9 cellular contexts compared by ENCODE assay signal in the genomic region with DNA sequence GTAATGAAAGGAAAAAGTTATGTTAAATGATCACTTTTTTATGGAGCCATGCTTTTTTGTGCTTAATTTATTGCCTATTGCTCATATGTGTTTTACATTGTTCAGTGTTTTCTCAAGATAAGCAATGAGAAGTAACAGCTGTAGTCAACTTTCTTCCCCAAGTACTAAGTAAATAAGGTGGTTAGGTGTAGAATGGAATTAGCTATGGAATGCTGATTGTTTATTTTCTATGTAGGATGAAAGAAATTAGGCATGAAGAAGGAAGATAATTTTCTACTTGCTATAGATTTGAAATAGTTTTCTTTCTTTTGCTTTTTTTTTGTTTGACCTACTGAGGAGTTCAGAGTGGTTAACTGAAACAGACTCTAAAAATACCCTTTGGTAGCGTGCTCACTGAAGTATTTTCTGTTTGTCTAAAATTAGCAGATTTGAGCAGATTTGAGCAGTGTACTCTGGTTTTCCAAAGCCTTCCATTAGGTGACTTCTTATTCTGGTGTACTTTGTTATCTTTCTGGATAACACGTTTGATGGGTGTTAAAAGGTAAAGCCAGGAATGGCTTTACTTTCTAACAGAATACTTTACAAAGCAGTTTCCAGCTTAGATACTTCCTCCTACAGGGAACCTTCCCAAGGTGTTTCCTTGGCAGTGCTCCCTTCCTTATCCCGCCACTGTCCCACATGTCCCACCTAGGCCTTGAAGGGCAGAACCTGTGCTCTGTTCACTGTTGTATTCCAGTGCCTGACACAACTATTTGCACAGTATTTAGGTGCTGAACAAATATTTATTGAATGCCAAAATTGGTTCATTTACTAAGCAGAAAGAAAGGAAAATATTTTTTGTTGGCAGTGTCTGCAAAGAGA. TPM values are rescaled to one million over a fixed set of nuclear protein-coding genes. Genes with fewer than 3 reads are reported as not detected.
DNase-seq lines count a peak whose midpoint lies in the region; ATAC-seq and TF ChIP-seq lines count a peak whose summit lies in the region.
"Had no signal": no experiment of that assay in that cellular context is flagged by ENCODE, and none has a peak within 500 bp of the region (broad histone marks: within the 10 kb centered on the region; RNA-seq: fewer than 3 reads in every experiment).

No MANE protein-coding gene starts in this region.

- DNase-seq in stimulated activated naive CD8-positive, alpha-beta T cell treated with anti-CD3 and anti-CD28 coated beads, Interleukin-15, Interleukin-2, amounts not matched to agents 100 U/mL and 50 U/mL, for 24 hours, result no peak
- DNase-seq in NAMALWA (ENCODE audit: low spot score) (peak; percentile 50), heart right ventricle (no peak), RKO (ENCODE audit: low spot score) (no peak), suprapubic skin (ENCODE audit: low spot score in 2 of 2) (no peak), NCI-H82 treated with DMSO at 0.1 percent for 48 hours (lab: John Stamatoyannopoulos, UW; ENCODE audit: unreplicated experiment) (no peak)
- DNase-seq in stimulated activated CD4-positive, alpha-beta T cell treated with anti-CD3 and anti-CD28 coated beads, Interleukin-2, amount 100 ng/mL, for 48 hours, result no peak

- H3K27ac ChIP-seq in heart right ventricle (peak overlapping the region; percentile 35 to 84 (median 72)), suprapubic skin (no peak overlapping the region)
- H3K27ac ChIP-seq: epithelial cell of prostate had no signal

- H3K4me3 ChIP-seq in heart right ventricle (peak overlapping the region in 3 of 10 donors; percentile 1 to 6 (median 4)), suprapubic skin (no peak overlapping the region)

- no peaks in the 10 kb centered on the region for H3K9me3 ChIP-seq in heart right ventricle
- H3K9me3 ChIP-seq in suprapubic skin, result no peaks in the 10 kb centered on the region

- 26 to 29% methylated on average over 3 of the region's 3 CpGs for WGBS in heart right ventricle, 2 donors
- 68% methylated on average over 3 of the region's 3 CpGs for WGBS in suprapubic skin

- H3K4me3 Mint-ChIP-seq in stimulated activated naive CD8-positive, alpha-beta T cell treated with anti-CD3 and anti-CD28 coated beads, Interleukin-15, Interleukin-2, amounts not matched to agents 100 ng/mL and 50 ng/mL, for 24 hours, result peak overlapping the region; percentile 74

- peaks cover 14 to 87% (median 67%) of the 10 kb centered on the region in 9 donors for H3K4me1 ChIP-seq in heart right ventricle
- H3K4me1 ChIP-seq in suprapubic skin, result peaks cover 42% of the 10 kb centered on the region

- H3K27me3 Mint-ChIP-seq in stimulated activated naive CD8-positive, alpha-beta T cell treated with anti-CD3 and anti-CD28 coated beads, Interleukin-15, Interleukin-2, amounts not matched to agents 100 ng/mL and 50 ng/mL, for 24 hours, result no peaks in the 10 kb centered on the region

- peaks cover 93% of the 10 kb centered on the region for H3K4me1 Mint-ChIP-seq in stimulated activated naive CD8-positive, alpha-beta T cell treated with anti-CD3 and anti-CD28 coated beads, Interleukin-15, Interleukin-2, amounts not matched to agents 100 ng/mL and 50 ng/mL, for 24 hours (ENCODE audit: low read depth)

- TF ChIP-seq EP300 in suprapubic skin (IDR thresholded peaks at IDR 0.05), result no peak

- no peaks in the 10 kb centered on the region for H3K9me3 Mint-ChIP-seq in stimulated activated naive CD8-positive, alpha-beta T cell treated with anti-CD3 and anti-CD28 coated beads, Interleukin-15, Interleukin-2, amounts not matched to agents 100 ng/mL and 50 ng/mL, for 24 hours

- ATAC-seq in stimulated activated naive CD8-positive, alpha-beta T cell treated with anti-CD3 and anti-CD28 coated beads, Interleukin-15, Interleukin-2, amounts not matched to agents 100 U/mL and 50 U/mL, for 24 hours, result no peak
- ATAC-seq in heart right ventricle, result peak in 2 of 8 donors; percentile 26 to 35

- no peaks in the 10 kb centered on the region for H3K27me3 ChIP-seq in heart right ventricle
- no peaks in the 10 kb centered on the region for H3K27me3 ChIP-seq in suprapubic skin

- no peak for TF ChIP-seq CTCF in heart right ventricle (IDR thresholded peaks at IDR 0.05)
- no peak for TF ChIP-seq CTCF in suprapubic skin (IDR thresholded peaks at IDR 0.05)

- TF ChIP-seq POLR2A in suprapubic skin (IDR thresholded peaks at IDR 0.05), result no peak

- H3K36me3 Mint-ChIP-seq in stimulated activated naive CD8-positive, alpha-beta T cell treated with anti-CD3 and anti-CD28 coated beads, Interleukin-15, Interleukin-2, amounts not matched to agents 100 ng/mL and 50 ng/mL, for 24 hours (ENCODE audit: low read depth), result peaks cover 4% of the 10 kb centered on the region

- intact Hi-C loops in heart right ventricle (cut with DNase I), result loop anchor here in 1 of 10 donors (5.0 kb wide), 1 partner anchor 54 kb away; a partner anchor contains a TSS

- peak overlapping the region; percentile 95 for H3K27ac Mint-ChIP-seq in stimulated activated naive CD8-positive, alpha-beta T cell treated with anti-CD3 and anti-CD28 coated beads, Interleukin-15, Interleukin-2, amounts not matched to agents 100 ng/mL and 50 ng/mL, for 24 hours

- H3K36me3 ChIP-seq in heart right ventricle (no peaks in the 10 kb centered on the region), suprapubic skin (no peaks in the 10 kb centered on the region)

RNA-seq across cellular contexts. Expression of a gene that starts 56.0 kb away (rescaled TPM):
- total RNA-seq in heart right ventricle, result 100 to 1,000 TPM in 3 of 10 donors, 10 to 100 TPM in 7; 55.1 to 159 (median 89.3) TPM
- polyA plus RNA-seq in heart right ventricle, result 10 to 100 TPM; 21.6 to 35.8 TPM
- 10 to 100 TPM in 3 of 4 donors, 1 to 10 TPM in 1; 9.1 to 16.1 (median 11.2) TPM for total RNA-seq in suprapubic skin
